8 cellular contexts compared by ENCODE assay signal in genomic region chr16:85316321-85316919, GRCh38.
DNase-seq lines count a peak whose midpoint lies in the region; ATAC-seq and TF ChIP-seq lines count a peak whose summit lies in the region.

No MANE protein-coding gene starts in this region.

- H3K27ac Mint-ChIP-seq in GM23338 = 0 out of 2 replicates have a peak overlapping the region, but pooled peaks have one; percentile 76

- no peaks in the 10 kb centered on the region for H3K9me3 ChIP-seq in psoas muscle

- H3K4me1 ChIP-seq in GM23338 (ENCODE audit: insufficient read depth) = peaks cover 14% of the 10 kb centered on the region
- H3K4me1 ChIP-seq in psoas muscle = peaks cover 63% of the 10 kb centered on the region

- no peak overlapping the region for H2AFZ ChIP-seq in GM23338

- no peaks in the 10 kb centered on the region for H3K9me2 ChIP-seq in GM23338 (ENCODE audit: insufficient read depth)

- peaks cover 14% of the 10 kb centered on the region for H3K27me3 Mint-ChIP-seq in GM23338 (ENCODE audit: insufficient read depth, low read depth, poor library complexity)

- H3F3A ChIP-seq in GM23338 (replicated peaks; ENCODE audit: low read depth) = no peaks in the 10 kb centered on the region; the same call in 1 of the 2 replicates

- TF ChIP-seq CTCF in C4-2B (conservative IDR thresholded peaks at IDR 0.05) (peak; percentile 96), GM23338 (conservative IDR thresholded peaks at IDR 0.05; ENCODE audit: low read depth in 2 of 2) (peak; percentile 86 to 97), psoas muscle (IDR thresholded peaks at IDR 0.05) (peak; percentile 71)

- DNase-seq in GM23338 (ENCODE audit: low spot score) (peak; percentile 85), NOMO-1 treated with dmso at 0.1 percent for 144 hours (lab: John Stamatoyannopoulos, UW; ENCODE audit: unreplicated experiment) (peak; percentile 64), Right ventricle myocardium superior (peak; percentile 71), psoas muscle (peak; percentile 73 to 83), putamen (ENCODE audit: low spot score) (no peak)
- DNase-seq in activated naive CD4-positive, alpha-beta T cell treated with Interleukin-2 at 50 U/mL for 16 hours = peak; percentile 28

- H3K36me3 ChIP-seq in GM23338 (ENCODE audit: insufficient read depth) = no peaks in the 10 kb centered on the region
- H3K36me3 ChIP-seq in psoas muscle (ENCODE audit: insufficient read depth in 1 of 2, low read depth in 1 of 2) = no peaks in the 10 kb centered on the region

- H3K4me1 Mint-ChIP-seq in GM23338 = peaks cover 52% of the 10 kb centered on the region

- no peaks in the 10 kb centered on the region for H3K9me3 Mint-ChIP-seq in GM23338

- intact Hi-C loops in Right ventricle myocardium superior (cut with DNase I) = no loop called here
- intact Hi-C loops in psoas muscle (cut with DNase I) = no loop called here

- peaks cover 3% of the 10 kb centered on the region; the same call in 1 of the 2 replicates for H4K20me1 ChIP-seq in GM23338 (replicated peaks; ENCODE audit: insufficient read depth)

- 65 to 72% (median 68%) methylated on average over 19 of the region's 19 CpGs for WGBS in psoas muscle, 3 donors

- no peak overlapping the region for H3K4me2 ChIP-seq in GM23338

- no peak overlapping the region for H3K4me3 Mint-ChIP-seq in GM23338

- H3K27me3 ChIP-seq in GM23338 (ENCODE audit: insufficient read depth) (no peaks in the 10 kb centered on the region), psoas muscle (ENCODE audit: insufficient read depth in 3 of 3, low read length in 2 of 3) (no peaks in the 10 kb centered on the region)

- no peak overlapping the region for H3K4me3 ChIP-seq in GM23338
- no peak overlapping the region for H3K4me3 ChIP-seq in psoas muscle

- H3K79me2 ChIP-seq in GM23338 (replicated peaks; ENCODE audit: insufficient read depth) = 0 out of 2 replicates have a peak, but pooled peaks cover 5% of the 10 kb centered on the region

- no peaks in the 10 kb centered on the region for H3K36me3 Mint-ChIP-seq in GM23338 (ENCODE audit: low read depth)

- H3K27ac ChIP-seq in C4-2B (no peak overlapping the region; the same call in 1 of the 2 replicates), GM23338 (ENCODE audit: low read depth) (no peak overlapping the region), psoas muscle (peak overlapping the region; percentile 10)

- ATAC-seq in GM23338 = peak; percentile 84
- peak; percentile 76 for ATAC-seq in Right ventricle myocardium superior (ENCODE audit: poor library complexity)
- ATAC-seq in psoas muscle = peak; percentile 37 to 76 (median 73)
- ATAC-seq in GM19328 (IDR thresholded peaks at IDR 0.05; ENCODE audit: unreplicated experiment) = no peak

TF ChIP-seq in GM23338, 12 proteins besides CTCF, POLR2A, EP300 and RAD21 (continues in another document):
- TF ChIP-seq ZNF331 (CRISPR knock-in tag; IDR thresholded peaks at IDR 0.05; ENCODE audit: low read depth) = no peak
- no peak for TF ChIP-seq JUNB (IDR thresholded peaks at IDR 0.05; ENCODE audit: unreplicated experiment)
- no peak for TF ChIP-seq CREB1 (CRISPR knock-in tag; IDR thresholded peaks at IDR 0.05; ENCODE audit: low read depth)
- no peak for TF ChIP-seq ZNF114 (CRISPR knock-in tag; IDR thresholded peaks at IDR 0.05)
- TF ChIP-seq NANOG (IDR thresholded peaks at IDR 0.05; ENCODE audit: borderline replicate concordance) = no peak
- no peak for TF ChIP-seq EZH2phosphoT487 (IDR thresholded peaks at IDR 0.05; ENCODE audit: unreplicated experiment)
- TF ChIP-seq POLR2AphosphoS5 (IDR thresholded peaks at IDR 0.05; ENCODE audit: low read depth) = no peak
- no peak for TF ChIP-seq STAT1 (IDR thresholded peaks at IDR 0.05; ENCODE audit: unreplicated experiment)
- no peak for TF ChIP-seq ETS1 (IDR thresholded peaks at IDR 0.05)
- TF ChIP-seq ZNF462 (CRISPR knock-in tag; IDR thresholded peaks at IDR 0.05) = no peak
